In genomic region chr9:5886114-5886939, GRCh38 we compare ENCODE assay signal across 8 cellular contexts. TPM values are rescaled to one million over a fixed set of nuclear protein-coding genes. Genes with fewer than 3 reads are reported as not detected.
DNase-seq lines count a peak whose midpoint lies in the region; ATAC-seq, FAIRE-seq and TF ChIP-seq lines count a peak whose summit lies in the region.

No MANE protein-coding gene starts in this region.

- intact Hi-C loops in CD4-positive, alpha-beta T cell (cut with DNase I, micrococcal nuclease) = loop anchor here (1.0 to 5.0 kb wide), 3 partner anchors 168 to 681 kb away; no protein-coding TSS in a partner anchor
- intact Hi-C loops in dorsolateral prefrontal cortex (cut with DNase I) = loop anchor here (2.0 to 10.0 kb wide), 5 partner anchors 84 to 418 kb away; partner anchors contain the start of gene RANBP6 (in 1 of the 2)

- no peak overlapping the region for H3K27ac ChIP-seq in CD4-positive, alpha-beta T cell (ENCODE audit: low read depth, low read length)
- H3K27ac ChIP-seq in dorsolateral prefrontal cortex (no peak overlapping the region), mesendoderm (ENCODE audit: low read depth, low read length) (no peak overlapping the region)

- no peak overlapping the region for H3K23ac ChIP-seq in mesendoderm (ENCODE audit: low read length)

- no peak overlapping the region for H2BK15ac ChIP-seq in mesendoderm (replicated peaks; ENCODE audit: low read depth)

- H3K79me2 ChIP-seq in mesendoderm (ENCODE audit: control insufficient read depth, insufficient read depth, low read length) = no peaks in the 10 kb centered on the region

- H3K18ac ChIP-seq in mesendoderm (ENCODE audit: low read length) = no peak overlapping the region

- H3K36me3 Mint-ChIP-seq in CD4-positive, alpha-beta T cell (ENCODE audit: low read depth) = no peaks in the 10 kb centered on the region

- TF ChIP-seq CTCF in CD4-positive, alpha-beta T cell (IDR thresholded peaks at IDR 0.05) = peak; percentile 90
- peak; percentile 60 to 97 (median 90) for TF ChIP-seq CTCF in dorsolateral prefrontal cortex (IDR thresholded peaks at IDR 0.05 in 54 of 56, conservative IDR thresholded peaks at IDR 0.05 in 2 of 56; ENCODE audit: low read depth in 1 of 56, partially characterized antibody in 56 of 56)

- H2BK5ac ChIP-seq in mesendoderm (ENCODE audit: low read length) = no peak overlapping the region

- H2AK5ac ChIP-seq in mesendoderm (ENCODE audit: low read length) = no peak overlapping the region

- no peak overlapping the region for H4K8ac ChIP-seq in mesendoderm (ENCODE audit: low read depth, low read length)

- H3K27me3 ChIP-seq in CD4-positive, alpha-beta T cell (ENCODE audit: control insufficient read depth, insufficient read depth, low read length) = no peaks in the 10 kb centered on the region
- H3K27me3 ChIP-seq in dorsolateral prefrontal cortex (no peaks in the 10 kb centered on the region), mesendoderm (ENCODE audit: insufficient read depth, low read length, poor library complexity) (no peaks in the 10 kb centered on the region)

- H3K9me3 ChIP-seq in CD4-positive, alpha-beta T cell (ENCODE audit: control insufficient read depth, low read length) = no peaks in the 10 kb centered on the region

- CTCF ChIA-PET in CD4-positive, alpha-beta T cell (lab: Charles Lee) = interaction anchor here (0.5 to 2.4 kb wide), 10 partner anchors 21 to 194 kb away, joined by 3 to 6 read pairs (median 4); partner anchors contain the start of gene ERMP1

- H3K79me1 ChIP-seq in mesendoderm (ENCODE audit: low read length) = no peaks in the 10 kb centered on the region

- peak; percentile 94 for ATAC-seq in CD4-positive, alpha-beta T cell (ENCODE audit: poor library complexity)
- peak; percentile 97 for ATAC-seq in HG03354 (IDR thresholded peaks at IDR 0.05; ENCODE audit: poor library complexity, severe bottlenecking, unreplicated experiment)

- H2BK120ac ChIP-seq in mesendoderm (ENCODE audit: low read depth, low read length) = no peak overlapping the region

- H3K4me3 Mint-ChIP-seq in CD4-positive, alpha-beta T cell = no peak overlapping the region

- H3K4me3 ChIP-seq in dorsolateral prefrontal cortex = no peak overlapping the region
- H3K4me3 ChIP-seq in mesendoderm (ENCODE audit: low read length) = no peak overlapping the region

- H3K56ac ChIP-seq in mesendoderm (ENCODE audit: low read length) = no peak overlapping the region

- POLR2A ChIA-PET in CD4-positive, alpha-beta T cell (lab: Charles Lee) = interaction anchor here (2.3 to 3.5 kb wide), 2 partner anchors 54 to 168 kb away, joined by 6 to 10 read pairs; partner anchors contain the start of gene ERMP1

- H3K9me3 Mint-ChIP-seq in CD4-positive, alpha-beta T cell = no peaks in the 10 kb centered on the region

- no peaks in the 10 kb centered on the region for H3K27me3 Mint-ChIP-seq in CD4-positive, alpha-beta T cell

- no peaks in the 10 kb centered on the region for H3K36me3 ChIP-seq in mesendoderm (ENCODE audit: control insufficient read depth, insufficient read depth, low read length)

- no peaks in the 10 kb centered on the region for H3K4me1 Mint-ChIP-seq in CD4-positive, alpha-beta T cell (ENCODE audit: low read depth)

- no CpG with 5 or more reads among the region's 8 CpGs for WGBS in mesendoderm (ENCODE audit: extremely low coverage, insufficient coverage, low lambda C conversion rate)

- no peak overlapping the region for H3K4me2 ChIP-seq in mesendoderm (ENCODE audit: low read length)

- no peak overlapping the region for H3K9ac ChIP-seq in mesendoderm (ENCODE audit: low read length)

- peak; percentile 53 for FAIRE-seq in GM19239 (lab: Jason Lieb, UNC)

- no peak overlapping the region for H3K27ac Mint-ChIP-seq in CD4-positive, alpha-beta T cell

- H4K5ac ChIP-seq in mesendoderm (ENCODE audit: low read length) = no peak overlapping the region

- no peaks in the 10 kb centered on the region for H3K4me1 ChIP-seq in mesendoderm (ENCODE audit: control insufficient read depth, low read depth, low read length)

- peak; percentile 66 to 81 (median 72) for DNase-seq in CD4-positive, alpha-beta T cell
- DNase-seq in GM19239 (ENCODE audit: insufficient read length, low spot score) (peak; percentile 70), NCI-H510A treated with DMSO at 0.1 percent for 48 hours (lab: John Stamatoyannopoulos, UW) (peak; percentile 53), dorsolateral prefrontal cortex (peak; percentile 64 to 83 (median 73)), mesendoderm (peak; percentile 92)
- peak; percentile 89 to 91 for DNase-seq in activated CD4-positive, alpha-beta T cell treated with anti-CD3 and anti-CD28 coated beads, Interleukin-2, amount 50 U/mL, for 48 hours
- peak; percentile 69 to 81 for DNase-seq in stimulated activated CD8-positive, alpha-beta memory T cell treated with anti-CD3 and anti-CD28 coated beads, Interleukin-2, amount 100 ng/mL, for 48 hours (ENCODE audit: low read depth in 2 of 2)

- H3K4ac ChIP-seq in mesendoderm (ENCODE audit: low read depth, low read length) = no peak overlapping the region

RNA-seq across cellular contexts. Expression of gene MLANA, which starts 4.4 kb away (rescaled TPM):
- total RNA-seq in CD4-positive, alpha-beta T cell = not detected
- not detected for total RNA-seq in dorsolateral prefrontal cortex
- not detected for polyA plus RNA-seq in mesendoderm (2013, experiment 1 of 2)
- not detected for polyA plus RNA-seq in mesendoderm (2013, experiment 2 of 2)

RNA-seq across cellular contexts. Expression of gene ERMP1, which starts 53.4 kb away (rescaled TPM):
- 1 to 10 TPM; 5.8 to 6.8 TPM for total RNA-seq in CD4-positive, alpha-beta T cell
- total RNA-seq in dorsolateral prefrontal cortex = 10 to 100 TPM; 24.1 to 60.7 (median 35.2) TPM
- polyA plus RNA-seq in mesendoderm (2013, experiment 1 of 2) = 7.7 TPM
- polyA plus RNA-seq in mesendoderm (2013, experiment 2 of 2) = 7.4 TPM
